ENCODE assay signal across 8 cellular contexts in genomic region chr5:59673438-59674058, GRCh38.
DNase-seq lines count a peak whose midpoint lies in the region; ATAC-seq, FAIRE-seq and TF ChIP-seq lines count a peak whose summit lies in the region.

No MANE protein-coding gene starts in this region.

- H3K4me3 ChIP-seq in WERI-Rb-1 (ENCODE audit: low read depth, low read length) (no peak overlapping the region), hepatocyte (no peak overlapping the region), suprapubic skin (no peak overlapping the region)

- H3K79me2 ChIP-seq in hepatocyte = no peaks in the 10 kb centered on the region

- no peak overlapping the region for H3K4me2 ChIP-seq in hepatocyte

- H3K9me3 ChIP-seq in WERI-Rb-1 (ENCODE audit: severe bottlenecking) = no peaks in the 10 kb centered on the region
- no peaks in the 10 kb centered on the region for H3K9me3 ChIP-seq in hepatocyte (ENCODE audit: low read depth)
- H3K9me3 ChIP-seq in suprapubic skin = no peaks in the 10 kb centered on the region

- H3K36me3 ChIP-seq in WERI-Rb-1 = no peaks in the 10 kb centered on the region
- H3K36me3 ChIP-seq in hepatocyte (replicated peaks; ENCODE audit: insufficient read depth, low read depth) = no peaks in the 10 kb centered on the region
- H3K36me3 ChIP-seq in suprapubic skin = no peaks in the 10 kb centered on the region

- TF ChIP-seq CTCF in WERI-Rb-1 (IDR thresholded peaks at IDR 0.05; ENCODE audit: low read depth, low read length) (peak; percentile 51), hepatocyte (IDR thresholded peaks at IDR 0.05; ENCODE audit: poor library complexity) (peak; percentile 85), suprapubic skin (IDR thresholded peaks at IDR 0.05) (peak; percentile 62 to 66)

- WGBS in hepatocyte (ENCODE audit: low lambda C conversion rate, missing lambda C conversion rate) = 23% methylated on average over 4 of the region's 4 CpGs
- WGBS in suprapubic skin = 27% methylated on average over 4 of the region's 4 CpGs

- H3K27me3 ChIP-seq in WERI-Rb-1 (ENCODE audit: insufficient read depth, low read depth, severe bottlenecking) = no peaks in the 10 kb centered on the region
- H3K27me3 ChIP-seq in hepatocyte = no peaks in the 10 kb centered on the region
- no peaks in the 10 kb centered on the region for H3K27me3 ChIP-seq in suprapubic skin

- no peak overlapping the region for H2AFZ ChIP-seq in hepatocyte

- ATAC-seq in HG02763 (IDR thresholded peaks at IDR 0.05; ENCODE audit: unreplicated experiment) = no peak
- no peak for ATAC-seq in GM19467 (IDR thresholded peaks at IDR 0.05; ENCODE audit: unreplicated experiment)

- peak; percentile 80 for FAIRE-seq in GM18507 (lab: Jason Lieb, UNC)

- H3K27ac ChIP-seq in WERI-Rb-1 (no peak overlapping the region), hepatocyte (no peak overlapping the region), suprapubic skin (no peak overlapping the region)

- no peaks in the 10 kb centered on the region for H4K20me1 ChIP-seq in hepatocyte (ENCODE audit: insufficient read depth, poor library complexity, severe bottlenecking)

- no peak for TF ChIP-seq EP300 in suprapubic skin (IDR thresholded peaks at IDR 0.05)

- H3K4me1 ChIP-seq in hepatocyte (ENCODE audit: insufficient read depth) (no peaks in the 10 kb centered on the region), suprapubic skin (no peaks in the 10 kb centered on the region)

- DNase-seq in AG20443 (ENCODE audit: low spot score) = peak; percentile 45
- no peak for DNase-seq in GM18507 (ENCODE audit: extremely low spot score, insufficient read length, low read depth)
- peak; percentile 40 for DNase-seq in NCI-H1105 (lab: John Stamatoyannopoulos, UW)
- DNase-seq in WERI-Rb-1 = no peak
- peak; percentile 68 for DNase-seq in hepatocyte (ENCODE audit: low spot score)
- no peak for DNase-seq in suprapubic skin (ENCODE audit: low spot score in 2 of 2)

- no peaks in the 10 kb centered on the region for H3K9me2 ChIP-seq in hepatocyte (replicated peaks; ENCODE audit: insufficient read depth)

- no peak for TF ChIP-seq POLR2A in suprapubic skin (IDR thresholded peaks at IDR 0.05)

Comparison
In these comparisons a context has a peak if more than half of its experiments do, and no peak if none do; other contexts are left out.
1. DNase-seq: peak in AG20443 (single experiment), NCI-H1105 (single experiment) and hepatocyte (single experiment); none in GM18507 (single experiment), WERI-Rb-1 (single experiment) and suprapubic skin (0 of 2).
2. Peak in every context shown above with its lines, with median percentiles within 50 percentile points of each other: CTCF ChIP-seq.